17 cellular contexts compared by ENCODE assay signal in genomic region chr20:44633872-44634600, GRCh38.
"Had no signal": no experiment of that assay in that cellular context is flagged by ENCODE, and none has a peak within 500 bp of the region (broad histone marks: within the 10 kb centered on the region; RNA-seq: fewer than 3 reads in every experiment).

No MANE protein-coding gene starts in this region.

- H3K4me3 ChIP-seq: ascending aorta, coronary artery, lung, mucosa of descending colon, psoas muscle had no signal

- ATAC-seq: mucosa of descending colon; naive thymus-derived CD8-positive, alpha-beta T cell; psoas muscle; stimulated activated naive CD8-positive, alpha-beta T cell treated with anti-CD3 and anti-CD28 coated beads, Interleukin-15, amount 100 ng/mL, for 72 hours had no signal

- H3K27me3 ChIP-seq: ascending aorta had no signal

- H3K27ac ChIP-seq: psoas muscle had no signal

- H3K4me1 ChIP-seq: ascending aorta, psoas muscle had no signal

- H3K36me3 ChIP-seq: ascending aorta had no signal

- H3K9me3 ChIP-seq: ascending aorta, mucosa of descending colon, psoas muscle had no signal

- DNase-seq: activated CD4-positive, alpha-beta T cell treated with anti-CD3 and anti-CD28 coated beads, Interleukin-2, amount 50 U/mL, for 4 hours; activated gamma-delta T cell; activated naive CD8-positive, alpha-beta T cell treated with anti-CD3 and anti-CD28 coated beads for 36 hours; activated T-cell treated with anti-CD3 and anti-CD28 coated beads, Interleukin-2, amount 50 U/mL, for 1 hour; effector CD8-positive, alpha-beta T cell; hippocampal formation; mucosa of descending colon; naive thymus-derived CD8-positive, alpha-beta T cell; occipital lobe; psoas muscle; stimulated activated CD4-positive, alpha-beta T cell treated with anti-CD3 and anti-CD28 coated beads, Interleukin-15, amount 100 ng/mL, for 24 hours; stimulated activated CD4-positive, alpha-beta T cell treated with anti-CD3 and anti-CD28 coated beads, Interleukin-4, amount 100 ng/mL, for 24 hours; stimulated activated naive CD8-positive, alpha-beta T cell treated with anti-CD3 and anti-CD28 coated beads, Interleukin-15, amount 100 ng/mL, for 72 hours; T-helper 2 cell had no signal
